In the genomic region with DNA sequence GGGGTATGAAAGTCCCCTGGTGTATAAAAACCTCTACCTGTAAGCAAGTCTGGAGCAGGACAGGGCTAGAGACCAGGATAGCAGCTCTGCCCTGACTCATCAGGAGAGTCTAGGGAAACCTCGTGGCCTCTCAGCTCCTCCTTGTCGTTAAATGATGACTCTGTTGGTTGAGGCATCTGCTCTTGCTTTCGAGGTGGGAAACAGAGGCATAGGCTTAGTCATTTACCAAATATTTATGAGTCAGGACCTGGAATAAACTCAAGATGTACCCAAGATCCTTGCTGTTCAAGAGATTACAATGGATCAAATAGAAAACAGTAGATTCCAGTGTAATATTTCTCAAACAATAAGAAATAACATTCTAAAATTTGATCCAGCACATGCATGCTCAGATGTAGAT, we compare ENCODE assay signal across 9 cellular contexts. TPM values are rescaled to one million over a fixed set of nuclear protein-coding genes. Genes with fewer than 3 reads are reported as not detected.
DNase-seq lines count a peak whose midpoint lies in the region; ATAC-seq, FAIRE-seq and TF ChIP-seq lines count a peak whose summit lies in the region.
"Had no signal": no experiment of that assay in that cellular context is flagged by ENCODE, and none has a peak within 500 bp of the region (broad histone marks: within the 10 kb centered on the region; RNA-seq: fewer than 3 reads in every experiment).

No MANE protein-coding gene starts in this region.

- ATAC-seq in K562 (peak; percentile 31; the same call in 1 of the 3 replicates), GM19351 (IDR thresholded peaks at IDR 0.05; ENCODE audit: unreplicated experiment) (no peak), HG03354 (IDR thresholded peaks at IDR 0.05; ENCODE audit: poor library complexity, severe bottlenecking, unreplicated experiment) (no peak), left ventricle myocardium superior (no peak)

- CTCF ChIA-PET in AG04449 (lab: Yijun Ruan, JAX) (interaction anchor here (0.9 to 1.9 kb wide), 3 partner anchors 12 to 239 kb away, joined by 3 to 11 read pairs (median 3); no protein-coding TSS in a partner anchor), K562 (lab: Yijun Ruan, JAX; ENCODE audit: low intra/inter-chr PET ratio) (no interaction called here)

- no peak overlapping the region for H3K4me2 ChIP-seq in K562 (ENCODE audit: insufficient read depth, low read length)

- H3K79me2 ChIP-seq in K562 (ENCODE audit: control insufficient read depth, insufficient read depth, low read length), result peaks cover 88% of the 10 kb centered on the region

- H3K9me3 ChIP-seq in K562 (replicated peaks; ENCODE audit: control insufficient read depth, insufficient read depth, low read depth, low read length) (peaks cover 3% of the 10 kb centered on the region; the same call in 1 of the 2 replicates), muscle layer of colon (ENCODE audit: low read length) (no peaks in the 10 kb centered on the region)

- 7% methylated on average over 3 of the region's 3 CpGs for WGBS in K562 (ENCODE audit: insufficient coverage, low coverage, missing lambda C conversion rate)

- no peak overlapping the region for H3K4me3 ChIP-seq in AG04449 (ENCODE audit: low read depth, low read length)
- H3K4me3 ChIP-seq in K562, result no peak overlapping the region
- H3K4me3 ChIP-seq in muscle layer of colon (ENCODE audit: low read depth in 1 of 2, low read length in 2 of 2), result no peak overlapping the region

- peaks cover 6 to 26% of the 10 kb centered on the region in 2 experiments; a peak in 4 of 5 replicates for H3K4me1 ChIP-seq in K562 (replicated peaks in 1 of 2; ENCODE audit: control insufficient read depth in 2 of 2, insufficient read depth in 2 of 2, low read length in 2 of 2)
- peaks cover 57% of the 10 kb centered on the region for H3K4me1 ChIP-seq in muscle layer of colon (ENCODE audit: insufficient read depth, low read length)

- H3K36me3 ChIP-seq in K562 (ENCODE audit: control insufficient read depth, insufficient read depth, low read length) (peaks cover 59% of the 10 kb centered on the region), muscle layer of colon (ENCODE audit: insufficient read depth, low read length) (peaks cover 7% of the 10 kb centered on the region)

- in situ Hi-C loops in K562 (cut with MboI), result no loop called here

- H3K9ac ChIP-seq in K562 (ENCODE audit: insufficient read depth in 1 of 2, low read depth in 2 of 2, low read length in 2 of 2) (no peak overlapping the region), muscle layer of colon (ENCODE audit: low read length) (no peak overlapping the region)

- H3K9me1 ChIP-seq in K562 (ENCODE audit: control insufficient read depth, insufficient read depth, low read length), result no peaks in the 10 kb centered on the region

- TF ChIP-seq POLR2A in K562 (conservative IDR thresholded peaks at IDR 0.05), result no peak

- no peak for TF ChIP-seq CTCF in AG04449 (IDR thresholded peaks at IDR 0.05; ENCODE audit: insufficient read depth, low read length, missing control alignments)
- TF ChIP-seq CTCF in K562 (IDR thresholded peaks at IDR 0.05 in 2 of 3, conservative IDR thresholded peaks at IDR 0.05 in 1 of 3; ENCODE audit: insufficient read depth in 2 of 3, low read depth in 1 of 3, low read length in 3 of 3), result no peak

- DNase-seq in AG04449 (ENCODE audit: low read depth, low spot score), result peak; percentile 90
- peak; percentile 100 for DNase-seq in HS-5 (ENCODE audit: low read depth)
- DNase-seq in K562 (ENCODE audit: extremely low read depth in 1 of 4, low spot score in 3 of 4), result peak in 2 of 4 experiments; percentile 39 to 40
- no peak for DNase-seq in left ventricle myocardium superior
- DNase-seq in activated naive CD4-positive, alpha-beta T cell treated with anti-CD3 and anti-CD28 coated beads, Interleukin-2, amount 50 U/mL, for 16 hours, result no peak

- BruUV-seq in K562 (replicated peaks; lab: Mats Ljungman, UMichigan), result no TSS peak

- peak; percentile 23 for FAIRE-seq in K562 (lab: Jason Lieb, UNC)

- no peaks in the 10 kb centered on the region for H4K20me1 ChIP-seq in K562 (replicated peaks; ENCODE audit: control insufficient read depth, insufficient read depth, low read length)

- POLR2A ChIA-PET in AG04449 (lab: Yijun Ruan, JAX) (interaction anchor here (1.1 to 1.2 kb wide), 2 partner anchors 29 to 231 kb away, joined by 3 read pairs; no protein-coding TSS in a partner anchor), K562 (lab: Yijun Ruan, JAX) (interaction anchor here (1.2 to 1.9 kb wide), 2 partner anchors 19 to 74 kb away, joined by 3 to 4 read pairs; no protein-coding TSS in a partner anchor)

- TF ChIP-seq EP300 in K562 (IDR thresholded peaks at IDR 0.05; ENCODE audit: low read length), result no peak

- no peak for TF ChIP-seq RAD21 in K562 (CRISPR knock-in tag; conservative IDR thresholded peaks at IDR 0.05 in 1 of 2, IDR thresholded peaks at IDR 0.05 in 1 of 2)

- H3K27me3 ChIP-seq in K562 (ENCODE audit: control insufficient read depth in 2 of 2, insufficient read depth in 2 of 2, low read length in 2 of 2) (no peaks in the 10 kb centered on the region), muscle layer of colon (ENCODE audit: control insufficient read depth in 1 of 2, insufficient read depth in 2 of 2, low read length in 2 of 2) (no peaks in the 10 kb centered on the region)

- intact Hi-C loops in K562 (cut with micrococcal nuclease), result no loop called here
- intact Hi-C loops in left ventricle myocardium superior (cut with micrococcal nuclease), result no loop called here

- no peak overlapping the region for H2AFZ ChIP-seq in K562 (ENCODE audit: low read depth, low read length)

- H3K27ac ChIP-seq in K562 (ENCODE audit: extremely low read depth, low read depth, low read length) (no peak overlapping the region), muscle layer of colon (ENCODE audit: low read depth, low read length) (peak overlapping the region; percentile 64)

TF ChIP-seq in K562, 482 proteins besides CTCF, POLR2A, EP300 and RAD21 (continues in another document):
- no peak for TF ChIP-seq NR2F6 (CRISPR knock-in tag; IDR thresholded peaks at IDR 0.05)

RNA-seq across cellular contexts. Expression of a gene that starts 5.5 kb away (rescaled TPM):
- total RNA-seq in K562 (2011; cell fraction: chromatin; rRNA removed; ENCODE audit: low replicate concordance), result 19.6 and 33.3 TPM in 2 replicates
- total RNA-seq in K562 (2011; cell fraction: nucleolus; rRNA removed), result 23.8 and 26.2 TPM in 2 replicates
- 29.3 and 40.0 TPM in 2 replicates for total RNA-seq in K562 (2011; cell fraction: nucleoplasm; rRNA removed)
- total RNA-seq in K562 (2014; rRNA removed) (9.2 and 15.5 TPM in 2 replicates), K562 (2014; rRNA removed; fragmentation: Illumina TruSeq; extraction: Trizol) (10.4 and 12.3 TPM in 2 replicates), K562 (2015; rRNA removed; fragmentation: Illumina TruSeq; extraction: Trizol) (14.1 and 16.3 TPM in 2 replicates), K562 (2021) (15.3 and 16.7 TPM in 2 replicates), left ventricle myocardium superior (16.6 TPM)
- polyA plus RNA-seq in K562 (2011; rRNA removed) (30.0 and 35.0 TPM in 2 replicates), K562 (2014; fragmentation: Illumina TruSeq; extraction: Trizol) (27.9 and 31.6 TPM in 2 replicates), K562 (2014; fragmentation: Nextera tagmentation; extraction: Ambion mirVana) (10 to 100 TPM; 17.4 to 17.8 TPM), K562 (2014; rRNA removed) (24.8 and 25.3 TPM in 2 replicates)
- polyA plus RNA-seq in K562 (2011; cell fraction: cytosol; rRNA removed), result 55.8 and 75.0 TPM in 2 replicates
- 31.7 and 40.3 TPM in 2 replicates for polyA plus RNA-seq in K562 (2011; cell fraction: nucleus; rRNA removed)
- polyA plus RNA-seq in K562 (2012), result 20.9 and 26.2 TPM in 2 replicates
- 11.3 and 13.7 TPM in 2 replicates for polyA minus RNA-seq in K562 (2011; rRNA and poly(A)+ RNA removed)
- 8.8 and 12.4 TPM in 2 replicates for polyA minus RNA-seq in K562 (2011; cell fraction: cytosol; rRNA and poly(A)+ RNA removed)
- 4.8 and 6.2 TPM in 2 replicates for polyA minus RNA-seq in K562 (2011; cell fraction: nucleus; rRNA and poly(A)+ RNA removed)

RNA-seq across cellular contexts. Expression of a gene that starts 33.4 kb away (rescaled TPM):
- total RNA-seq in K562 (2011; cell fraction: chromatin; rRNA removed; ENCODE audit: low replicate concordance), result not detected in 2 replicates
- not detected in 2 replicates for total RNA-seq in K562 (2011; cell fraction: nucleolus; rRNA removed)
- not detected in 2 replicates for total RNA-seq in K562 (2011; cell fraction: nucleoplasm; rRNA removed)
- not detected in 2 replicates for total RNA-seq in K562 (2014; rRNA removed)
- not detected in 2 replicates for total RNA-seq in K562 (2014; rRNA removed; fragmentation: Illumina TruSeq; extraction: Trizol)
- not detected in 2 replicates for total RNA-seq in K562 (2015; rRNA removed; fragmentation: Illumina TruSeq; extraction: Trizol)
- not detected in 2 replicates for total RNA-seq in K562 (2021)
- not detected in 2 replicates for polyA plus RNA-seq in K562 (2011; rRNA removed)
- polyA plus RNA-seq in K562 (2011; cell fraction: cytosol; rRNA removed), result not detected in 2 replicates
- not detected in 2 replicates for polyA plus RNA-seq in K562 (2011; cell fraction: nucleus; rRNA removed)
- polyA plus RNA-seq in K562 (2012), result not detected in 2 replicates
- polyA plus RNA-seq in K562 (2014; fragmentation: Illumina TruSeq; extraction: Trizol), result not detected in 2 replicates
- not detected for polyA plus RNA-seq in K562 (2014; fragmentation: Nextera tagmentation; extraction: Ambion mirVana)
- polyA plus RNA-seq in K562 (2014; rRNA removed), result not detected in 2 replicates
- polyA minus RNA-seq in K562 (2011; rRNA and poly(A)+ RNA removed), result not detected in 2 replicates
- polyA minus RNA-seq in K562 (2011; cell fraction: cytosol; rRNA and poly(A)+ RNA removed), result not detected in 2 replicates
- not detected in 2 replicates for polyA minus RNA-seq in K562 (2011; cell fraction: nucleus; rRNA and poly(A)+ RNA removed)
- not detected for total RNA-seq in left ventricle myocardium superior
- total RNA-seq: neural crest cell had no signal

RNA-seq across cellular contexts. Expression of a gene that starts 50.9 kb away (rescaled TPM):
- 23.1 and 61.0 TPM in 2 replicates for total RNA-seq in K562 (2011; cell fraction: chromatin; rRNA removed; ENCODE audit: low replicate concordance)
- total RNA-seq in K562 (2011; cell fraction: nucleolus; rRNA removed), result 26.7 and 29.4 TPM in 2 replicates
- 20.5 and 28.9 TPM in 2 replicates for total RNA-seq in K562 (2011; cell fraction: nucleoplasm; rRNA removed)
- total RNA-seq in K562 (2014; rRNA removed) (2.0 and 4.7 TPM in 2 replicates), K562 (2014; rRNA removed; fragmentation: Illumina TruSeq; extraction: Trizol) (1.4 and 1.9 TPM in 2 replicates), K562 (2015; rRNA removed; fragmentation: Illumina TruSeq; extraction: Trizol) (2.9 and 3.1 TPM in 2 replicates), K562 (2021) (7.0 and 7.7 TPM in 2 replicates), left ventricle myocardium superior (5.1 TPM)
- polyA plus RNA-seq in K562 (2011; rRNA removed) (8.0 and 8.5 TPM in 2 replicates), K562 (2014; fragmentation: Illumina TruSeq; extraction: Trizol) (5.4 and 8.3 TPM in 2 replicates), K562 (2014; fragmentation: Nextera tagmentation; extraction: Ambion mirVana) (under 1 TPM; 0.06 to 0.14 TPM), K562 (2014; rRNA removed) (4.8 and 5.2 TPM in 2 replicates)
- polyA plus RNA-seq in K562 (2011; cell fraction: cytosol; rRNA removed), result 6.8 and 11.9 TPM in 2 replicates
- polyA plus RNA-seq in K562 (2011; cell fraction: nucleus; rRNA removed), result 45.7 and 78.2 TPM in 2 replicates
- 4.7 and 5.8 TPM in 2 replicates for polyA plus RNA-seq in K562 (2012)
- 5.2 and 16.3 TPM in 2 replicates for polyA minus RNA-seq in K562 (2011; rRNA and poly(A)+ RNA removed)
- polyA minus RNA-seq in K562 (2011; cell fraction: cytosol; rRNA and poly(A)+ RNA removed), result 4.0 and 10.0 TPM in 2 replicates
- 12.3 and 15.8 TPM in 2 replicates for polyA minus RNA-seq in K562 (2011; cell fraction: nucleus; rRNA and poly(A)+ RNA removed)

Comparison
In these comparisons a context has a peak if more than half of its experiments do, and no peak if none do; other contexts are left out.
1. DNase-seq: peak in AG04449 (single experiment) and HS-5 (single experiment); none in left ventricle myocardium superior (single experiment) and activated naive CD4-positive, alpha-beta T cell treated with anti-CD3 and anti-CD28 coated beads, Interleukin-2, amount 50 U/mL, for 16 hours (single experiment).